ENCODE assay signal across 18 cellular contexts in the genomic region with DNA sequence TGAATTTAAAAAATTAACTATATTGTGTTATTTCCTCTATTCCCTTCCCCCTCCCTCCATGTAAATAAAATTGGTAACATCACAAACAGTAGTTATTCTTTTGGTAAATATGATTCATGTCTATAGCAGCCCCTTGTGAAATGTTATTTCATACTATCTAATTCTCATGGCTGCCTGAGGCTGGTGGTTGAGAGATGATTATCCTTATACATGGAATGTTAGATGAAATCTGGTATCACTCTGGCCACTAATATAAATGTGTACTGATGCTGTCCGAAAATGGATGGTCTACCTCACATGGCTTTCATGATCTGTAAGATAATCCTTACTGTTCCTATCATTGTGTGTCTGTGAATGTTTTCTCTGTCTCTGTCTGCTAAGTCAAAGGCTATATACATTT. TPM values are rescaled to one million over a fixed set of nuclear protein-coding genes. Genes with fewer than 3 reads are reported as not detected.
DNase-seq lines count a peak whose midpoint lies in the region; ATAC-seq lines count a peak whose summit lies in the region.
"Had no signal": no experiment of that assay in that cellular context is flagged by ENCODE, and none has a peak within 500 bp of the region (broad histone marks: within the 10 kb centered on the region; RNA-seq: fewer than 3 reads in every experiment).

No MANE protein-coding gene starts in this region.

- DNase-seq in EL = peak; percentile 11
- DNase-seq in LHCN-M2 (ENCODE audit: low read depth) = peak; percentile 41
- peak; percentile 66 for DNase-seq in amniotic epithelial cell (ENCODE audit: low read depth)
- DNase-seq in trophoblast cell = peak; percentile 64 to 87
- DNase-seq in HUDEP-2 (lab: John Stamatoyannopoulos, UW; ENCODE audit: unreplicated experiment in 76 of 76) = no peak
- no peak for DNase-seq in NK-92 treated with Interleukin-12 subunit alpha and Interleukin-12 subunit beta, amount 100 ng/mL, for 24 hours (lab: John Stamatoyannopoulos, UW)
- DNase-seq: Calu3; CD8-positive, alpha-beta memory T cell; GOT3; Kasumi-1; MG63; NCI-H1417; NCI-H1694 treated with DMSO at 0.1 percent for 48 hours; NCI-H510A had no signal

- H3K27me3 ChIP-seq in trophoblast cell (ENCODE audit: insufficient read depth, low read length) = no peaks in the 10 kb centered on the region
- H3K27me3 ChIP-seq: BLaER1 treated with 17β-estradiol and CSF1 and Interleukin-3, amounts not matched to agents 10 nM and 100 nM; MG63 had no signal

- H3K27ac ChIP-seq in trophoblast cell (ENCODE audit: low read depth, low read length) = no peak overlapping the region
- H3K27ac ChIP-seq: BLaER1 treated with 17β-estradiol and CSF1 and Interleukin-3, amounts not matched to agents 10 nM and 100 nM had no signal

- no peak overlapping the region for H3K14ac ChIP-seq in trophoblast cell (ENCODE audit: low read length)

- no peaks in the 10 kb centered on the region for H3K79me2 ChIP-seq in trophoblast cell (ENCODE audit: control insufficient read depth, insufficient read depth, low read length, poor library complexity)

- H4K8ac ChIP-seq in trophoblast cell (ENCODE audit: low read depth, low read length) = no peak overlapping the region

- H2BK5ac ChIP-seq in trophoblast cell (ENCODE audit: low read depth, low read length, poor library complexity) = no peak overlapping the region

- H3K4me3 ChIP-seq in trophoblast cell (ENCODE audit: low read depth, low read length) = no peak overlapping the region
- H3K4me3 ChIP-seq: BLaER1 treated with 17β-estradiol and CSF1 and Interleukin-3, amounts not matched to agents 10 nM and 100 nM; MG63 had no signal

- H3K18ac ChIP-seq in trophoblast cell (ENCODE audit: low read length) = no peak overlapping the region

- no peak overlapping the region for H2AK5ac ChIP-seq in trophoblast cell (ENCODE audit: low read length)

- H3K9me3 ChIP-seq in trophoblast cell (ENCODE audit: insufficient read depth, low read depth, low read length) = no peaks in the 10 kb centered on the region
- H3K9me3 ChIP-seq: BLaER1 treated with 17β-estradiol and CSF1 and Interleukin-3, amounts not matched to agents 10 nM and 100 nM; MG63 had no signal

- no peak overlapping the region for H2BK12ac ChIP-seq in trophoblast cell (ENCODE audit: low read length)

- no peak for ATAC-seq in HG03159 (IDR thresholded peaks at IDR 0.05; ENCODE audit: unreplicated experiment)
- no peak for ATAC-seq in GM18873 (IDR thresholded peaks at IDR 0.05; ENCODE audit: low FRiP score, unreplicated experiment)
- ATAC-seq: Panc1 had no signal

- H3K4me2 ChIP-seq in trophoblast cell (ENCODE audit: low read length) = no peak overlapping the region
- H3K4me2 ChIP-seq: BLaER1 treated with 17β-estradiol and CSF1 and Interleukin-3, amounts not matched to agents 10 nM and 100 nM had no signal

- H2AFZ ChIP-seq in trophoblast cell (ENCODE audit: insufficient read depth, low read length, poor library complexity) = no peak overlapping the region

- WGBS in trophoblast cell (ENCODE audit: extremely low coverage, insufficient coverage, insufficient read length) = no CpG with 5 or more reads among the region's 1 CpG

- no peak overlapping the region for H4K91ac ChIP-seq in trophoblast cell (ENCODE audit: low read depth, low read length)

- H3K23ac ChIP-seq in trophoblast cell (ENCODE audit: low read length) = no peak overlapping the region

- H3K9ac ChIP-seq in trophoblast cell (ENCODE audit: low read length) = no peak overlapping the region
- H3K9ac ChIP-seq: BLaER1 treated with 17β-estradiol and CSF1 and Interleukin-3, amounts not matched to agents 10 nM and 100 nM had no signal

- H2BK120ac ChIP-seq in trophoblast cell (ENCODE audit: insufficient read depth, low read length, poor library complexity) = no peak overlapping the region

- H4K12ac ChIP-seq in trophoblast cell (ENCODE audit: low read depth, low read length) = no peak overlapping the region

- H3K4ac ChIP-seq in trophoblast cell (ENCODE audit: low read depth, low read length) = no peak overlapping the region

- peaks cover 3 to 10% of the 10 kb centered on the region in 2 experiments for H3K4me1 ChIP-seq in trophoblast cell (ENCODE audit: control insufficient read depth in 1 of 2, insufficient read depth in 2 of 2, low read length in 2 of 2)

- peaks cover 8% of the 10 kb centered on the region for H3K79me1 ChIP-seq in trophoblast cell (ENCODE audit: low read length)

- H3K36me3 ChIP-seq in trophoblast cell (ENCODE audit: control insufficient read depth in 1 of 2, insufficient read depth in 2 of 2, low read length in 2 of 2) = no peaks in the 10 kb centered on the region
- H3K36me3 ChIP-seq: BLaER1 treated with 17β-estradiol and CSF1 and Interleukin-3, amounts not matched to agents 10 nM and 100 nM; MG63 had no signal

RNA-seq across cellular contexts. Expression of gene EXPH5, which starts 25.0 kb away (rescaled TPM):
- 5.2 and 5.5 TPM in 2 replicates for total RNA-seq in LHCN-M2 (2014; rRNA removed)
- 1.2 TPM for polyA plus RNA-seq in LHCN-M2 (2012)
- 15.8 and 16.3 TPM in 2 replicates for polyA plus RNA-seq in trophoblast cell (2013)

RNA-seq across cellular contexts. Expression of gene DDX10, which starts 46.3 kb away (rescaled TPM):
- total RNA-seq in LHCN-M2 (2014; rRNA removed) = 27.8 and 28.5 TPM in 2 replicates
- polyA plus RNA-seq in LHCN-M2 (2012) = 10.5 TPM
- 25.7 and 27.8 TPM in 2 replicates for polyA plus RNA-seq in trophoblast cell (2013)

Comparison
In these comparisons a context has a peak if more than half of its experiments do, and no peak if none do; other contexts are left out.
1. DNase-seq: peak in EL (single experiment), LHCN-M2 (single experiment), amniotic epithelial cell (single experiment) and trophoblast cell (2 of 2); none in HUDEP-2 (0 of 76) and NK-92 treated with Interleukin-12 subunit alpha and Interleukin-12 subunit beta, amount 100 ng/mL, for 24 hours (single experiment).